ENCODE assay signal across 19 cellular contexts in the genomic region with DNA sequence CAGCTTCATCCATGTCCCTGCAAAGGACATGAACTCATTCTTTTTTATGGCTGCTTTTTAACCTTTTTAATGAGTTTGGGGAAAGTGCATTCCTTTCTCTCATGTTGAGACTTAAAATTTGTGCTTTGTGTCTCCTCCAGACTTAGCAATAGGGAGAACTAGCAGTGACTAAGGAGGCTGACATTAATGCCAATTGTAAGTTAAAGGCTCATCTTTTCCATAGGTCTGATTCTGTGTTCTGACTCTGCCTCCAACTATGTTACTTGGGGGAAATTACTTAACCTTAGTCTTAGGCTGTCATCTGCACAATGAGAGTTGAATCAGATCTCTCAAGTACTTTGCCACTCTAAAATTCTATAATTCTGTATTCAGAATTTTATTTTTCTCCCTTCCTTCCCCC. TPM values are rescaled to one million over a fixed set of nuclear protein-coding genes. Genes with fewer than 3 reads are reported as not detected.
A peak's percentile ranks its signal among the peaks of the same experiment; 100 is the strongest.
DNase-seq lines count a peak whose midpoint lies in the region; ATAC-seq, FAIRE-seq and TF ChIP-seq lines count a peak whose summit lies in the region.
"Had no signal": no experiment of that assay in that cellular context is flagged by ENCODE, and none has a peak within 500 bp of the region (broad histone marks: within the 10 kb centered on the region; RNA-seq: fewer than 3 reads in every experiment).

No MANE protein-coding gene starts in this region.

- TF ChIP-seq EP300 in A549 (IDR thresholded peaks at IDR 0.05) (no peak), upper lobe of left lung (IDR thresholded peaks at IDR 0.05) (no peak)

- TF ChIP-seq POLR2A in A549 (IDR thresholded peaks at IDR 0.05; ENCODE audit: low read length), result no peak
- TF ChIP-seq POLR2A in upper lobe of left lung (IDR thresholded peaks at IDR 0.05), result no peak

- H3K4me1 Mint-ChIP-seq in activated T-helper 2 cell treated with anti-CD3 and anti-CD28 coated beads, Interferon-gamma antibody, Interleukin-2, Interleukin-4, amounts not matched to agents 10 μg/mL and 5 μg/mL and 100 μg/mL, durations not matched to agents 14 hours and 24 hours and 36 hours (ENCODE audit: low read depth), result peaks cover 6% of the 10 kb centered on the region

- H3K27me3 ChIP-seq in upper lobe of left lung, result no peaks in the 10 kb centered on the region

- peak; percentile 18 for FAIRE-seq in A549 (lab: Jason Lieb, UNC)

- no peaks in the 10 kb centered on the region for H3K4me1 ChIP-seq in A549
- no peaks in the 10 kb centered on the region for H3K4me1 ChIP-seq in upper lobe of left lung

- H3K36me3 ChIP-seq in upper lobe of left lung, result peaks cover 0 to 7% (median 1%) of the 10 kb centered on the region in 4 donors

- H3K4me3 Mint-ChIP-seq in activated T-helper 2 cell treated with anti-CD3 and anti-CD28 coated beads, Interferon-gamma antibody, Interleukin-2, Interleukin-4, amounts not matched to agents 10 μg/mL and 5 μg/mL and 100 μg/mL, durations not matched to agents 14 hours and 24 hours and 36 hours (ENCODE audit: low read depth), result no peak overlapping the region
- H3K4me3 Mint-ChIP-seq: T-helper 2 cell treated with Interferon-gamma antibody and Interleukin-4, amounts not matched to agents 5 μg/mL and 100 μg/mL, for 36 hours had no signal

- no peak for DNase-seq in A549 (ENCODE audit: low read depth in 1 of 2, low spot score in 1 of 2)
- DNase-seq in EH (ENCODE audit: low read depth), result peak; percentile 97
- DNase-seq in activated T-helper 2 cell treated with anti-CD3 and anti-CD28 coated beads, Interferon-gamma antibody, Interleukin-2, Interleukin-4, amounts not matched to agents 10 μg/mL and 5 μg/mL and 100 μg/mL, durations not matched to agents 14 hours and 24 hours and 36 hours (ENCODE audit: low spot score), result no peak
- DNase-seq in foreskin fibroblast, result peak; percentile 79 to 86
- DNase-seq in upper lobe of left lung, result no peak
- no peak for DNase-seq in NCI-H146 treated with DMSO at 0.1 percent for 48 hours (lab: John Stamatoyannopoulos, UW; ENCODE audit: unreplicated experiment)
- DNase-seq: activated CD4-positive, alpha-beta T cell treated with anti-CD3 and anti-CD28 coated beads, Interleukin-2, amount 50 U/mL, for 4 hours; C1 segment of cervical spinal cord; effector CD8-positive, alpha-beta T cell; kidney glomerular epithelial cell; NCI-H2081 treated with DMSO at 0.1 percent for 48 hours; NCI-H748 treated with DMSO at 0.1 percent for 48 hours; psoas muscle; RPMI8226 had no signal

- peak overlapping the region; percentile 81 for H3K27ac Mint-ChIP-seq in activated T-helper 2 cell treated with anti-CD3 and anti-CD28 coated beads, Interferon-gamma antibody, Interleukin-2, Interleukin-4, amounts not matched to agents 10 μg/mL and 5 μg/mL and 100 μg/mL, durations not matched to agents 14 hours and 24 hours and 36 hours
- H3K27ac Mint-ChIP-seq: T-helper 2 cell treated with Interferon-gamma antibody and Interleukin-4, amounts not matched to agents 5 μg/mL and 100 μg/mL, for 36 hours had no signal

- TF ChIP-seq CTCF in A549 (IDR thresholded peaks at IDR 0.05) (no peak), foreskin fibroblast (IDR thresholded peaks at IDR 0.05; ENCODE audit: low read depth, low read length) (no peak), upper lobe of left lung (IDR thresholded peaks at IDR 0.05) (no peak)

- H3K36me3 Mint-ChIP-seq in activated T-helper 2 cell treated with anti-CD3 and anti-CD28 coated beads, Interferon-gamma antibody, Interleukin-2, Interleukin-4, amounts not matched to agents 10 μg/mL and 5 μg/mL and 100 μg/mL, durations not matched to agents 14 hours and 24 hours and 36 hours (ENCODE audit: low read depth), result peaks cover 38% of the 10 kb centered on the region

- TF ChIP-seq RAD21 in A549 (conservative IDR thresholded peaks at IDR 0.05 in 1 of 2, IDR thresholded peaks at IDR 0.05 in 1 of 2), result no peak

- CTCF ChIA-PET in A549 (lab: Yijun Ruan, JAX), result interaction anchor here (0.6 to 1.0 kb wide), 2 partner anchors 11 to 12 kb away, joined by 3 read pairs; no protein-coding TSS in a partner anchor

- no peak overlapping the region for H3K27ac ChIP-seq in A549
- no peak overlapping the region for H3K27ac ChIP-seq in upper lobe of left lung
- H3K27ac ChIP-seq: HL-60, psoas muscle had no signal

- no peaks in the 10 kb centered on the region for H3K9me3 Mint-ChIP-seq in activated T-helper 2 cell treated with anti-CD3 and anti-CD28 coated beads, Interferon-gamma antibody, Interleukin-2, Interleukin-4, amounts not matched to agents 10 μg/mL and 5 μg/mL and 100 μg/mL, durations not matched to agents 14 hours and 24 hours and 36 hours
- H3K9me3 Mint-ChIP-seq: T-helper 2 cell treated with Interferon-gamma antibody and Interleukin-4, amounts not matched to agents 5 μg/mL and 100 μg/mL, for 36 hours had no signal

- POLR2A ChIA-PET in A549 (lab: Yijun Ruan, JAX), result no interaction called here

- H3K27me3 Mint-ChIP-seq in activated T-helper 2 cell treated with anti-CD3 and anti-CD28 coated beads, Interferon-gamma antibody, Interleukin-2, Interleukin-4, amounts not matched to agents 10 μg/mL and 5 μg/mL and 100 μg/mL, durations not matched to agents 14 hours and 24 hours and 36 hours (ENCODE audit: low read depth), result no peaks in the 10 kb centered on the region

- no peaks in the 10 kb centered on the region for H3K9me3 ChIP-seq in A549
- no peaks in the 10 kb centered on the region for H3K9me3 ChIP-seq in upper lobe of left lung
- H3K9me3 ChIP-seq: HAP-1, psoas muscle had no signal

- H3K4me2 ChIP-seq in A549, result no peak overlapping the region

- intact Hi-C loops in activated T-helper 2 cell treated with anti-CD3 and anti-CD28 coated beads, Interferon-gamma antibody, Interleukin-2, Interleukin-4, amounts not matched to agents 10 μg/mL and 5 μg/mL and 100 μg/mL, durations not matched to agents 14 hours and 24 hours and 36 hours (cut with micrococcal nuclease), result no loop called here

- H3K4me3 ChIP-seq in A549, result no peak overlapping the region
- no peak overlapping the region for H3K4me3 ChIP-seq in foreskin fibroblast (ENCODE audit: low read depth in 1 of 2, low read length in 2 of 2)
- no peak overlapping the region for H3K4me3 ChIP-seq in upper lobe of left lung
- H3K4me3 ChIP-seq: HAP-1, psoas muscle had no signal

- ATAC-seq in A549, result no peak
- ATAC-seq in upper lobe of left lung (ENCODE audit: low FRiP score in 2 of 2), result no peak
- no peak for ATAC-seq in GM21447 (IDR thresholded peaks at IDR 0.05; ENCODE audit: unreplicated experiment)
- ATAC-seq in GM18870 (IDR thresholded peaks at IDR 0.05; ENCODE audit: unreplicated experiment), result no peak

TF ChIP-seq in A549, 52 proteins besides CTCF, POLR2A, EP300 and RAD21:
- TF ChIP-seq FOXS1 (CRISPR knock-in tag; IDR thresholded peaks at IDR 0.05), result no peak
- TF ChIP-seq HOXB13 (CRISPR knock-in tag; IDR thresholded peaks at IDR 0.05; ENCODE audit: low read depth), result no peak
- no peak for TF ChIP-seq SMC3 (IDR thresholded peaks at IDR 0.05)
- TF ChIP-seq KDM5A (IDR thresholded peaks at IDR 0.05), result no peak
- no peak for TF ChIP-seq FOSL2 (IDR thresholded peaks at IDR 0.05)
- no peak for TF ChIP-seq FOSL2 (CRISPR knock-in tag; IDR thresholded peaks at IDR 0.05)
- TF ChIP-seq HDAC2 (IDR thresholded peaks at IDR 0.05), result no peak

RNA-seq across cellular contexts. Expression of a gene that starts 17.5 kb away (rescaled TPM):
- polyA plus RNA-seq in A549 (2011; rRNA removed) (37.6 and 48.6 TPM in 2 replicates), A549 (2017; fragmentation: RNase III; extraction: RNeasy Plus Mini Kit Qiagen cat#74134 plus additional on column Dnase treatment) (20.7 to 21.6 TPM (median 20.9 TPM) in 3 replicates)
- polyA plus RNA-seq in A549 (2012; cell fraction: cytosol; rRNA removed), result 31.5 and 38.0 TPM in 2 replicates
- 32.0 and 34.9 TPM in 2 replicates for polyA plus RNA-seq in A549 (2012; cell fraction: nucleus; rRNA removed)
- polyA minus RNA-seq in A549 (2011; rRNA and poly(A)+ RNA removed), result 37.6 and 43.6 TPM in 2 replicates
- 17.4 and 17.8 TPM in 2 replicates for total RNA-seq in activated T-helper 2 cell treated with anti-CD3 and anti-CD28 coated beads, Interferon-gamma antibody, Interleukin-2, Interleukin-4, amounts not matched to agents 10 μg/mL and 5 μg/mL and 100 μg/mL, durations not matched to agents 14 hours and 24 hours and 36 hours
- total RNA-seq in upper lobe of left lung, result 10 to 100 TPM; 16.0 to 32.3 (median 21.9) TPM

RNA-seq across cellular contexts. Expression of a gene that starts 58.6 kb away (rescaled TPM):
- 6.8 and 8.5 TPM in 2 replicates for polyA plus RNA-seq in A549 (2011; rRNA removed)
- polyA plus RNA-seq in A549 (2012; cell fraction: cytosol; rRNA removed), result 6.2 and 8.6 TPM in 2 replicates
- polyA plus RNA-seq in A549 (2012; cell fraction: nucleus; rRNA removed), result 9.0 and 10.9 TPM in 2 replicates
- 6.7 to 9.3 TPM (median 9.0 TPM) in 3 replicates for polyA plus RNA-seq in A549 (2017; fragmentation: RNase III; extraction: RNeasy Plus Mini Kit Qiagen cat#74134 plus additional on column Dnase treatment)
- polyA minus RNA-seq in A549 (2011; rRNA and poly(A)+ RNA removed), result 9.8 and 10.8 TPM in 2 replicates
- total RNA-seq in activated T-helper 2 cell treated with anti-CD3 and anti-CD28 coated beads, Interferon-gamma antibody, Interleukin-2, Interleukin-4, amounts not matched to agents 10 μg/mL and 5 μg/mL and 100 μg/mL, durations not matched to agents 14 hours and 24 hours and 36 hours, result 5.0 and 5.1 TPM in 2 replicates
- total RNA-seq in upper lobe of left lung, result 10 to 100 TPM in 5 of 6 donors, 1 to 10 TPM in 1; 6.3 to 20.8 (median 17.7) TPM

Comparison
In these comparisons a context has a peak if more than half of its experiments do, and no peak if none do; other contexts are left out.
1. DNase-seq: peak in EH (single experiment) and foreskin fibroblast (2 of 2); none in A549 (0 of 2), activated T-helper 2 cell treated with anti-CD3 and anti-CD28 coated beads, Interferon-gamma antibody, Interleukin-2, Interleukin-4, amounts not matched to agents 10 μg/mL and 5 μg/mL and 100 μg/mL, durations not matched to agents 14 hours and 24 hours and 36 hours (single experiment), upper lobe of left lung (0 of 2) and NCI-H146 treated with DMSO at 0.1 percent for 48 hours (single experiment).